In the genomic region with DNA sequence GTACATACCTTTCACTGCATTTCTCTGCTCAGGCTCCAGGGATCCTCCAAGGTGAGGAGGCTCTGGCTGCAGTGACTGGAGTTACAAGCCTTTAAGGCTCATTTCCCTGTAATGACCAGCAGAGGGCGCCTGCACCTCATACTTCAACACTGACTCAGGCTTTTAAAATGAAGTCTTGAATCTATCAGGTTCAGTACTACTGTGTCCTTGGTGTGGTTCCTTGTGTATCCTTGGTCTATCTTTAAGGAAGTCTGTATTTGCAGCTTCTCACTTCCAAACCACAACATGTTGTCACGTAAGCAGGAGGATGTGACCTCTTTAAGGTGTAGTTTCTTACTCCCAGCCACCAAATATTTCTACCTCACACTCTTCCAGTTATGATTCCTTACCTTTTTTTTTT, we compare ENCODE assay signal across 8 cellular contexts. TPM values are rescaled to one million over a fixed set of nuclear protein-coding genes. Genes with fewer than 3 reads are reported as not detected.
DNase-seq lines count a peak whose midpoint lies in the region; ATAC-seq and TF ChIP-seq lines count a peak whose summit lies in the region.

No MANE protein-coding gene starts in this region.

- H3K4me3 ChIP-seq in LNCaP clone FGC (ENCODE audit: low read depth, low read length) (no peak overlapping the region), thoracic aorta (no peak overlapping the region)

- H3K36me3 Mint-ChIP-seq in activated T-helper 1 cell treated with anti-CD3 and anti-CD28 coated beads, Interleukin-12 subunit alpha, Interleukin-12 subunit beta, Interleukin-2, Interleukin-4 antibody, amounts not matched to agents 30 ng/mL and 10 ng/mL and 1 ng/mL, durations not matched to agents 14 hours and 24 hours and 36 hours (ENCODE audit: low read depth), result peaks cover 35% of the 10 kb centered on the region

- H3K9me3 Mint-ChIP-seq in activated T-helper 1 cell treated with anti-CD3 and anti-CD28 coated beads, Interleukin-12 subunit alpha, Interleukin-12 subunit beta, Interleukin-2, Interleukin-4 antibody, amounts not matched to agents 30 ng/mL and 10 ng/mL and 1 ng/mL, durations not matched to agents 14 hours and 24 hours and 36 hours, result no peaks in the 10 kb centered on the region

- H3K9me3 ChIP-seq in thoracic aorta, result no peaks in the 10 kb centered on the region

- no peak overlapping the region for H3K4me3 Mint-ChIP-seq in activated T-helper 1 cell treated with anti-CD3 and anti-CD28 coated beads, Interleukin-12 subunit alpha, Interleukin-12 subunit beta, Interleukin-2, Interleukin-4 antibody, amounts not matched to agents 30 ng/mL and 10 ng/mL and 1 ng/mL, durations not matched to agents 14 hours and 24 hours and 36 hours

- ATAC-seq in thoracic aorta (ENCODE audit: insufficient number of reproducible peaks, low FRiP score, low read depth), result peak; percentile 81

- H3K27me3 Mint-ChIP-seq in activated T-helper 1 cell treated with anti-CD3 and anti-CD28 coated beads, Interleukin-12 subunit alpha, Interleukin-12 subunit beta, Interleukin-2, Interleukin-4 antibody, amounts not matched to agents 30 ng/mL and 10 ng/mL and 1 ng/mL, durations not matched to agents 14 hours and 24 hours and 36 hours (ENCODE audit: insufficient read depth), result no peaks in the 10 kb centered on the region

- peak; percentile 50 for DNase-seq in GDM1 (lab: John Stamatoyannopoulos, UW)
- DNase-seq in H4 (ENCODE audit: low spot score), result peak; percentile 87
- peak; percentile 73 for DNase-seq in LNCaP clone FGC (ENCODE audit: low read depth)
- DNase-seq in RKO (ENCODE audit: low spot score), result peak; percentile 88
- DNase-seq in activated T-helper 1 cell treated with anti-CD3 and anti-CD28 coated beads, Interleukin-12 subunit alpha, Interleukin-12 subunit beta, Interleukin-2, Interleukin-4 antibody, amounts not matched to agents 30 ng/mL and 10 ng/mL and 1 ng/mL, durations not matched to agents 14 hours and 24 hours and 36 hours (ENCODE audit: low spot score), result peak; percentile 44
- DNase-seq in fibroblast of the conjunctiva (ENCODE audit: low read depth), result peak; percentile 82
- peak; percentile 59 for DNase-seq in occipital lobe (lab: John Stamatoyannopoulos, UW)
- peak; percentile 46 for DNase-seq in thoracic aorta (ENCODE audit: low spot score)

- peak overlapping the region; percentile 70 for H3K27ac Mint-ChIP-seq in activated T-helper 1 cell treated with anti-CD3 and anti-CD28 coated beads, Interleukin-12 subunit alpha, Interleukin-12 subunit beta, Interleukin-2, Interleukin-4 antibody, amounts not matched to agents 30 ng/mL and 10 ng/mL and 1 ng/mL, durations not matched to agents 14 hours and 24 hours and 36 hours

- peaks cover 3 to 16% of the 10 kb centered on the region in 2 donors for H3K4me1 ChIP-seq in thoracic aorta (ENCODE audit: control insufficient read depth in 1 of 2, low read depth in 2 of 2)

- no peaks in the 10 kb centered on the region for H3K36me3 ChIP-seq in thoracic aorta

- peak; percentile 95 for TF ChIP-seq CTCF in LNCaP clone FGC (IDR thresholded peaks at IDR 0.05; ENCODE audit: control insufficient read depth, extremely low read depth, insufficient read depth)
- TF ChIP-seq CTCF in thoracic aorta (IDR thresholded peaks at IDR 0.05), result peak; percentile 94

- H3K27me3 ChIP-seq in thoracic aorta (replicated peaks; ENCODE audit: insufficient read depth), result no peaks in the 10 kb centered on the region

- no peak overlapping the region for H3K27ac ChIP-seq in thoracic aorta

- intact Hi-C loops in activated T-helper 1 cell treated with anti-CD3 and anti-CD28 coated beads, Interleukin-12 subunit alpha, Interleukin-12 subunit beta, Interleukin-2, Interleukin-4 antibody, amounts not matched to agents 30 ng/mL and 10 ng/mL and 1 ng/mL, durations not matched to agents 14 hours and 24 hours and 36 hours (cut with micrococcal nuclease), result loop anchor here (1.0 kb wide), 6 partner anchors 17 to 326 kb away; a partner anchor contains a TSS

- H3K4me1 Mint-ChIP-seq in activated T-helper 1 cell treated with anti-CD3 and anti-CD28 coated beads, Interleukin-12 subunit alpha, Interleukin-12 subunit beta, Interleukin-2, Interleukin-4 antibody, amounts not matched to agents 30 ng/mL and 10 ng/mL and 1 ng/mL, durations not matched to agents 14 hours and 24 hours and 36 hours (ENCODE audit: low read depth), result peaks cover 8% of the 10 kb centered on the region

RNA-seq across cellular contexts. Expression of a gene that starts 43.1 kb away (rescaled TPM):
- total RNA-seq in H4 (2014; rRNA removed; shearing (Covaris generic)), result 0.46 and 2.0 TPM in 2 replicates
- total RNA-seq in activated T-helper 1 cell treated with anti-CD3 and anti-CD28 coated beads, Interleukin-12 subunit alpha, Interleukin-12 subunit beta, Interleukin-2, Interleukin-4 antibody, amounts not matched to agents 30 ng/mL and 10 ng/mL and 1 ng/mL, durations not matched to agents 14 hours and 24 hours and 36 hours, result 8.1 and 8.9 TPM in 2 replicates
- total RNA-seq in occipital lobe (48.0 TPM), thoracic aorta (under 1 TPM; 0.54 to 0.78 TPM)
